Comparison of ENCODE assay signal across 11 cellular contexts in the genomic region with DNA sequence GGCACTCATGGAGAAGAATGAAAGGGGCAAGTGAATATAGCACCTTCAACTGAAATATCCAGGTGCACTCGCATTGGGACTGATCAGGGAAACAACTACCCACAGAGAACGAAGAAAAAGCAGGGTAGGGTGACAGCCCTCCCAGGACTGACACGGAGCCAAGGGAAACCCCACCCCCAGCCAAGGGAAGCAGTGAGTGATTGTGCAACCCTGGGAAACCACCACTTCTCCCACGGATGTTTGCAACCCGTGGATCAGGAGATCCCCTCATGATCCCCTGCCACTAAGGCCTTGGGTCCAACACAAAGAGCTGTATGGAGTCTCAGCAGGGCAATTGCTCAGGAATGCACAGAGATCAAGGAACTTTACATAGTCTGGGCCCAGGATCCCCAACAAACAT.
"Had no signal": no experiment of that assay in that cellular context is flagged by ENCODE, and none has a peak within 500 bp of the region (broad histone marks: within the 10 kb centered on the region; RNA-seq: fewer than 3 reads in every experiment).

No MANE protein-coding gene starts in this region.

- DNase-seq: activated CD4-positive, alpha-beta T cell treated with anti-CD3 and anti-CD28 coated beads, Interleukin-2, amount 50 U/mL, for 1 hour; activated CD8-positive, alpha-beta memory T cell treated with anti-CD3 and anti-CD28 coated beads for 24 hours; activated gamma-delta T cell treated with Interleukin-2 at 50 U/mL for 16 hours; effector CD8-positive, alpha-beta T cell; glutamatergic neuron; hypothalamus; kidney glomerular epithelial cell had no signal

- H3K4me1 Mint-ChIP-seq: neural crest cell; stimulated activated effector memory CD8-positive, alpha-beta T cell treated with anti-CD3 and anti-CD28 coated beads, Interleukin-12 subunit alpha, Interleukin-12 subunit beta, amount 100 ng/mL, for 72 hours had no signal

- H3K36me3 Mint-ChIP-seq: stimulated activated effector memory CD8-positive, alpha-beta T cell treated with anti-CD3 and anti-CD28 coated beads, Interleukin-12 subunit alpha, Interleukin-12 subunit beta, amount 100 ng/mL, for 72 hours had no signal

- H3K27ac Mint-ChIP-seq: activated naive CD8-positive, alpha-beta T cell; stimulated activated effector memory CD8-positive, alpha-beta T cell treated with anti-CD3 and anti-CD28 coated beads, Interleukin-12 subunit alpha, Interleukin-12 subunit beta, amount 100 ng/mL, for 72 hours; T-helper 2 cell treated with Interferon-gamma antibody and Interleukin-4, amounts not matched to agents 5 μg/mL and 100 μg/mL, for 36 hours had no signal

- H3K27me3 Mint-ChIP-seq: activated naive CD8-positive, alpha-beta T cell had no signal

- H3K4me3 Mint-ChIP-seq: activated naive CD8-positive, alpha-beta T cell; neural crest cell; stimulated activated effector memory CD8-positive, alpha-beta T cell treated with anti-CD3 and anti-CD28 coated beads, Interleukin-12 subunit alpha, Interleukin-12 subunit beta, amount 100 ng/mL, for 72 hours; T-helper 2 cell treated with Interferon-gamma antibody and Interleukin-4, amounts not matched to agents 5 μg/mL and 100 μg/mL, for 36 hours had no signal
